Comparison of ENCODE assay signal across 24 cellular contexts in genomic region chr4:167168611-167169010, GRCh38.
"Had no signal": no experiment of that assay in that cellular context is flagged by ENCODE, and none has a peak within 500 bp of the region (broad histone marks: within the 10 kb centered on the region; RNA-seq: fewer than 3 reads in every experiment).

No MANE protein-coding gene starts in this region.

- H3K27ac Mint-ChIP-seq: endodermal cell; memory B cell; natural killer cell; stimulated activated naive CD8-positive, alpha-beta T cell treated with anti-CD3 and anti-CD28 coated beads, Interleukin-15, amount 100 ng/mL, for 72 hours; type B pancreatic cell had no signal

- H3K27me3 Mint-ChIP-seq: memory B cell; stimulated activated naive CD8-positive, alpha-beta T cell treated with anti-CD3 and anti-CD28 coated beads, Interleukin-15, amount 100 ng/mL, for 72 hours; type B pancreatic cell had no signal

- DNase-seq: cortex of kidney; effector CD4-positive, alpha-beta T cell; endodermal cell; foreskin fibroblast; gastrocnemius medialis; heart left ventricle; left ventricle myocardium superior; lower lobe of right lung; natural killer cell; occipital lobe; ovary; stimulated activated CD4-positive, alpha-beta T cell treated with anti-CD3 and anti-CD28 coated beads, Interleukin-12 subunit alpha, Interleukin-12 subunit beta, amount 100 ng/mL, for 4 hours; stimulated activated CD4-positive, alpha-beta T cell treated with anti-CD3 and anti-CD28 coated beads, Interleukin-1b, Interleukin-23, amount 100 ng/mL, for 48 hours; stimulated activated CD4-positive, alpha-beta T cell treated with anti-CD3 and anti-CD28 coated beads, Interleukin-4, amount 100 ng/mL, for 1 hour; stimulated activated CD8-positive, alpha-beta memory T cell treated with anti-CD3 and anti-CD28 coated beads, Interleukin-4, amount 100 ng/mL, for 48 hours; stimulated activated naive CD4-positive, alpha-beta T cell; stimulated activated naive CD8-positive, alpha-beta T cell treated with anti-CD3 and anti-CD28 coated beads, Interleukin-15, amount 100 ng/mL, for 72 hours; testis; tibial artery had no signal

- H3K27me3 ChIP-seq: gastrocnemius medialis, heart left ventricle, ovary, right atrium auricular region, testis, tibial artery had no signal

- H3K4me3 Mint-ChIP-seq: endodermal cell; memory B cell; natural killer cell; stimulated activated naive CD8-positive, alpha-beta T cell treated with anti-CD3 and anti-CD28 coated beads, Interleukin-15, amount 100 ng/mL, for 72 hours; type B pancreatic cell had no signal

- H3K4me3 ChIP-seq: gastrocnemius medialis, heart left ventricle, lower lobe of right lung, ovary, right atrium auricular region, smooth muscle cell, testis, tibial artery had no signal

- H3K4me1 Mint-ChIP-seq: memory B cell; natural killer cell; stimulated activated naive CD8-positive, alpha-beta T cell treated with anti-CD3 and anti-CD28 coated beads, Interleukin-15, amount 100 ng/mL, for 72 hours had no signal

- H3K36me3 Mint-ChIP-seq: memory B cell, natural killer cell, type B pancreatic cell had no signal

- H3K27ac ChIP-seq: epithelial cell of prostate, gastrocnemius medialis, heart left ventricle, lower lobe of right lung, ovary, right atrium auricular region, testis, tibial artery had no signal
